ENCODE assay signal across 26 cellular contexts in the genomic region with DNA sequence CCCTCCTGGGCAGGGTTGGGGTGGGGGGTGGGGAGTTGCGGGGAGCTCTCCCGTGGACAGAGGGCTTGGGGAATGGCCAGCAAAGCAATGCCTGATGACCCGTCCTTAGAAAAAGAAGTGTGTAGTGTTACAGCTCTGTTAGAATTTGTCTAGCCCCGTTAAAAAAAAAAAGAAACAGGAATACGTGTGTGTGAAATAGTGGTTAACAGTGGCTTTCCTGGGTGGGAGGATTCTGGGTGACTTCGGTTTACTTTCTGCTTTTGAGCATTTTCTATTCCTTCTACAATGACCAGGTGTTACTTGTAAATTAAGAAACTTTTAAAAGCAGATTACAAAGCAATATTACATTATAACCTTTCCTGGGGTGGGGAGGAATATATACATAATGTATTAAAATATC. TPM values are rescaled to one million over a fixed set of nuclear protein-coding genes. Genes with fewer than 3 reads are reported as not detected.
A peak's percentile ranks its signal among the peaks of the same experiment; 100 is the strongest.
DNase-seq lines count a peak whose midpoint lies in the region; ATAC-seq, FAIRE-seq and TF ChIP-seq lines count a peak whose summit lies in the region.
"Had no signal": no experiment of that assay in that cellular context is flagged by ENCODE, and none has a peak within 500 bp of the region (broad histone marks: within the 10 kb centered on the region; RNA-seq: fewer than 3 reads in every experiment).

No MANE protein-coding gene starts in this region.

- no peak overlapping the region for H3K23ac ChIP-seq in neuronal stem cell (ENCODE audit: low read depth, low read length, poor library complexity)

- TF ChIP-seq RAD21 in GM12878 (IDR thresholded peaks at IDR 0.05; ENCODE audit: insufficient read depth, low read depth, low read length) = no peak

- H3K36me3 ChIP-seq in CD8-positive, alpha-beta memory T cell (ENCODE audit: insufficient read depth, low read length) = no peaks in the 10 kb centered on the region
- H3K36me3 ChIP-seq in GM12878 (ENCODE audit: control insufficient read depth in 2 of 2, insufficient read depth in 2 of 2, low read length in 1 of 2) (no peaks in the 10 kb centered on the region), uterus (no peaks in the 10 kb centered on the region), sigmoid colon (peaks cover 0 to 30% (median 6%) of the 10 kb centered on the region in 4 donors), neuronal stem cell (replicated peaks in 1 of 2; ENCODE audit: control insufficient read depth in 2 of 2, insufficient read depth in 2 of 2, low read length in 2 of 2) (peaks cover 0 to 36% of the 10 kb centered on the region in 2 donors)

- H3K9ac ChIP-seq in GM12878 (ENCODE audit: control insufficient read depth, insufficient read depth, low read length) (no peak overlapping the region), neuronal stem cell (ENCODE audit: low read depth, low read length, poor library complexity) (no peak overlapping the region)
- H3K9ac ChIP-seq: BLaER1 had no signal

- H3K27ac ChIP-seq in CD8-positive, alpha-beta memory T cell (ENCODE audit: low read depth, low read length) = no peak overlapping the region
- no peak overlapping the region for H3K27ac ChIP-seq in GM12878 (ENCODE audit: control insufficient read depth, insufficient read depth)
- peak overlapping the region; percentile 47 to 50 for H3K27ac ChIP-seq in uterus
- peak overlapping the region in 1 of 4 donors; percentile 31 for H3K27ac ChIP-seq in sigmoid colon
- H3K27ac ChIP-seq in neuronal stem cell (replicated peaks; ENCODE audit: low read length) = no peak overlapping the region
- H3K27ac ChIP-seq: RWPE1 had no signal

- FAIRE-seq in GM12878 (lab: Jason Lieb, UNC) = no peak
- FAIRE-seq: A204.1, GM12891 had no signal

- H3K18ac ChIP-seq in neuronal stem cell (ENCODE audit: low read length) = no peak overlapping the region

- H3K27ac Mint-ChIP-seq in CD8-positive, alpha-beta memory T cell = peak overlapping the region; percentile 7 to 84 (median 56)
- peak overlapping the region; percentile 66 to 91 (median 87) for H3K27ac Mint-ChIP-seq in immature natural killer cell
- H3K27ac Mint-ChIP-seq: CD4-positive, CD25-positive, alpha-beta regulatory T cell; HFFc6 had no signal

- no peaks in the 10 kb centered on the region for H3K79me2 ChIP-seq in GM12878 (ENCODE audit: control insufficient read depth, insufficient read depth, low read length)

- H3K14ac ChIP-seq in neuronal stem cell (ENCODE audit: low read length) = no peak overlapping the region

- peak in 1 of 5 donors; percentile 44 for DNase-seq in CD8-positive, alpha-beta memory T cell
- no peak for DNase-seq in GM12878 (ENCODE audit: low read depth, low spot score)
- DNase-seq in immature natural killer cell = peak; percentile 71 to 75 (median 74)
- DNase-seq in uterus = no peak
- no peak for DNase-seq in sigmoid colon
- DNase-seq in neuronal stem cell (ENCODE audit: low spot score) = no peak
- no peak for DNase-seq in OCI-M1 (lab: John Stamatoyannopoulos, UW)
- DNase-seq: CD4-positive, CD25-positive, alpha-beta regulatory T cell; DMS79; EL; GDM1; GOT3; HFFc6; KBM-7; MG63; NCI-H2029; NCI-H526; NCI-H82; SHP77 had no signal

- intact Hi-C loops in GM12878 (cut with micrococcal nuclease; ENCODE audit: unreplicated experiment) = no loop called here
- intact Hi-C loops in uterus (cut with DNase I; ENCODE audit: low total_unique reads) = no loop called here
- intact Hi-C loops in sigmoid colon (cut with DNase I) = no loop called here

- in situ Hi-C loops in GM12878 (cut with MboI) = no loop called here

- H2BK12ac ChIP-seq in neuronal stem cell (ENCODE audit: low read length) = no peak overlapping the region

- no peak overlapping the region for H3K4ac ChIP-seq in neuronal stem cell (ENCODE audit: low read length)

- H2AFZ ChIP-seq in GM12878 (ENCODE audit: control insufficient read depth, low read depth, low read length) (no peak overlapping the region), neuronal stem cell (ENCODE audit: low read length) (no peak overlapping the region)

- no peak overlapping the region for H2BK120ac ChIP-seq in neuronal stem cell (ENCODE audit: low read depth, low read length)

- peaks cover 31 to 41% (median 33%) of the 10 kb centered on the region in 3 donors for H3K4me1 Mint-ChIP-seq in CD8-positive, alpha-beta memory T cell
- H3K4me1 Mint-ChIP-seq in immature natural killer cell = peaks cover 53 to 55% of the 10 kb centered on the region in 2 donors
- H3K4me1 Mint-ChIP-seq: CD4-positive, CD25-positive, alpha-beta regulatory T cell had no signal

- no peak overlapping the region for H4K91ac ChIP-seq in neuronal stem cell (ENCODE audit: low read depth, low read length, poor library complexity)

- no peak for ATAC-seq in GM12878

- no peak for TF ChIP-seq EP300 in GM12878 (IDR thresholded peaks at IDR 0.05; ENCODE audit: borderline replicate concordance in 1 of 2, control insufficient read depth in 1 of 2, low read depth in 2 of 2, low read length in 2 of 2)
- no peak for TF ChIP-seq EP300 in sigmoid colon (IDR thresholded peaks at IDR 0.05)

- H3K4me1 ChIP-seq in CD8-positive, alpha-beta memory T cell (ENCODE audit: insufficient read depth, low read length) = peaks cover 13% of the 10 kb centered on the region
- no peaks in the 10 kb centered on the region for H3K4me1 ChIP-seq in GM12878 (ENCODE audit: control insufficient read depth, insufficient read depth, low read length)
- H3K4me1 ChIP-seq in uterus = peaks cover 7 to 33% of the 10 kb centered on the region in 2 donors
- peaks cover 0 to 32% (median 19%) of the 10 kb centered on the region in 4 donors for H3K4me1 ChIP-seq in sigmoid colon
- peaks cover 0 to 5% of the 10 kb centered on the region in 2 donors for H3K4me1 ChIP-seq in neuronal stem cell (ENCODE audit: control insufficient read depth in 2 of 2, insufficient read depth in 1 of 2, low read depth in 1 of 2, low read length in 2 of 2)
- H3K4me1 ChIP-seq: HAP-1 had no signal

- 25% methylated on average over 2 of the region's 6 CpGs for WGBS in GM12878 (ENCODE audit: insufficient coverage, insufficient replicate concordance, low lambda C conversion rate, missing lambda C conversion rate)
- WGBS in sigmoid colon, 2 donors = 66% methylated on average over 6 of the region's 6 CpGs
- no CpG with 5 or more reads among the region's 6 CpGs for WGBS in neuronal stem cell (ENCODE audit: extremely low coverage in 2 of 2, insufficient read length in 2 of 2, insufficient replicate concordance in 1 of 2), 2 donors

- TF ChIP-seq CTCF in GM12878 (IDR thresholded peaks at IDR 0.05 in 2 of 3, conservative IDR thresholded peaks at IDR 0.05 in 1 of 3; ENCODE audit: control insufficient read depth in 2 of 3, extremely low read depth in 1 of 3, insufficient read depth in 1 of 3, low read depth in 3 of 3, low read length in 3 of 3) (no peak), uterus (IDR thresholded peaks at IDR 0.05) (no peak), sigmoid colon (IDR thresholded peaks at IDR 0.05) (no peak)

- H3K36me3 Mint-ChIP-seq in CD8-positive, alpha-beta memory T cell = peaks cover 0 to 33% (median 2%) of the 10 kb centered on the region in 3 donors
- H3K36me3 Mint-ChIP-seq in immature natural killer cell = peaks cover 12 to 16% (median 15%) of the 10 kb centered on the region in 3 donors
- H3K36me3 Mint-ChIP-seq: CD4-positive, CD25-positive, alpha-beta regulatory T cell had no signal

- SMC1A ChIA-PET in GM12878 (lab: Charles Lee; ENCODE audit: uncharacterized antibody, unreplicated experiment) = no interaction called here

- H3K4me3 Mint-ChIP-seq in CD8-positive, alpha-beta memory T cell = peak overlapping the region; percentile 8 to 71 (median 45)
- H3K4me3 Mint-ChIP-seq in immature natural killer cell = peak overlapping the region; percentile 54 to 85 (median 68)
- H3K4me3 Mint-ChIP-seq: CD4-positive, CD25-positive, alpha-beta regulatory T cell; HFFc6 had no signal

- H3K79me1 ChIP-seq in neuronal stem cell (ENCODE audit: low read depth, low read length) = no peaks in the 10 kb centered on the region

- no peaks in the 10 kb centered on the region for H3K9me3 ChIP-seq in CD8-positive, alpha-beta memory T cell (ENCODE audit: low read length)
- no peaks in the 10 kb centered on the region for H3K9me3 ChIP-seq in GM12878 (replicated peaks; ENCODE audit: control insufficient read depth, insufficient read depth, low read length)
- H3K9me3 ChIP-seq in uterus = no peaks in the 10 kb centered on the region
- H3K9me3 ChIP-seq in sigmoid colon = no peaks in the 10 kb centered on the region
- no peaks in the 10 kb centered on the region for H3K9me3 ChIP-seq in neuronal stem cell (replicated peaks in 1 of 2; ENCODE audit: control insufficient read depth in 2 of 2, insufficient read depth in 1 of 2, low read depth in 1 of 2, low read length in 2 of 2)
- H3K9me3 ChIP-seq: BLaER1, HAP-1, MG63 had no signal

- no peak overlapping the region for H4K8ac ChIP-seq in neuronal stem cell (ENCODE audit: low read depth, low read length)

- no peaks in the 10 kb centered on the region for H3K27me3 Mint-ChIP-seq in CD8-positive, alpha-beta memory T cell
- H3K27me3 Mint-ChIP-seq in immature natural killer cell (ENCODE audit: low read depth in 3 of 3) = peaks cover 13 to 20% (median 15%) of the 10 kb centered on the region in 3 donors
- H3K27me3 Mint-ChIP-seq: CD4-positive, CD25-positive, alpha-beta regulatory T cell had no signal

- RAD21 ChIA-PET in GM12878 (lab: Charles Lee; ENCODE audit: unreplicated experiment) = interaction anchor here (1.7 kb wide), 1 partner anchor 78 kb away, joined by 4 read pairs; no protein-coding TSS in a partner anchor

- no peaks in the 10 kb centered on the region for H3K9me3 Mint-ChIP-seq in CD8-positive, alpha-beta memory T cell
- H3K9me3 Mint-ChIP-seq in immature natural killer cell = no peaks in the 10 kb centered on the region
- H3K9me3 Mint-ChIP-seq: CD4-positive, CD25-positive, alpha-beta regulatory T cell; HFFc6 had no signal

- H3K4me3 ChIP-seq in CD8-positive, alpha-beta memory T cell (ENCODE audit: low read length) = no peak overlapping the region
- no peak overlapping the region for H3K4me3 ChIP-seq in GM12878
- H3K4me3 ChIP-seq in uterus = no peak overlapping the region
- no peak overlapping the region for H3K4me3 ChIP-seq in sigmoid colon
- no peak overlapping the region for H3K4me3 ChIP-seq in neuronal stem cell (ENCODE audit: low read length in 2 of 2)
- H3K4me3 ChIP-seq: BLaER1, HAP-1, MG63 had no signal

- no peak overlapping the region for H3K4me2 ChIP-seq in GM12878 (ENCODE audit: control insufficient read depth, insufficient read depth)
- no peak overlapping the region for H3K4me2 ChIP-seq in neuronal stem cell (ENCODE audit: insufficient read depth, low read length, poor library complexity, severe bottlenecking)
- H3K4me2 ChIP-seq: BLaER1 had no signal

- no peak overlapping the region for H2AK5ac ChIP-seq in neuronal stem cell (ENCODE audit: low read depth, low read length)

- no peak overlapping the region for H2BK5ac ChIP-seq in neuronal stem cell (ENCODE audit: low read length)

- no peaks in the 10 kb centered on the region for H4K20me1 ChIP-seq in GM12878 (ENCODE audit: control insufficient read depth, insufficient read depth)
- H4K20me1 ChIP-seq: BLaER1 had no signal

- TF ChIP-seq POLR2A in GM12878 (IDR thresholded peaks at IDR 0.05; ENCODE audit: low read depth, low read length) (no peak), uterus (IDR thresholded peaks at IDR 0.05) (no peak), sigmoid colon (IDR thresholded peaks at IDR 0.05) (no peak)

- H2BK15ac ChIP-seq in neuronal stem cell (ENCODE audit: low read length) = no peak overlapping the region

- H3K27me3 ChIP-seq in CD8-positive, alpha-beta memory T cell (ENCODE audit: insufficient read depth, low read length, poor library complexity, severe bottlenecking) = no peaks in the 10 kb centered on the region
- H3K27me3 ChIP-seq in GM12878 (replicated peaks in 1 of 2; ENCODE audit: control insufficient read depth in 2 of 2, insufficient read depth in 2 of 2, low read length in 1 of 2) (no peaks in the 10 kb centered on the region), uterus (no peaks in the 10 kb centered on the region), sigmoid colon (no peaks in the 10 kb centered on the region), neuronal stem cell (ENCODE audit: control insufficient read depth in 3 of 3, insufficient read depth in 3 of 3, low read depth in 1 of 3, low read length in 3 of 3) (no peaks in the 10 kb centered on the region)
- H3K27me3 ChIP-seq: BLaER1, MG63 had no signal

- POLR2A ChIA-PET in CD8-positive, alpha-beta memory T cell (lab: Charles Lee) = interaction anchor here (0.5 kb wide), 1 partner anchor 9 kb away, joined by 3 read pairs; no protein-coding TSS in a partner anchor
- POLR2A ChIA-PET in GM12878 (lab: Charles Lee) = no interaction called here

- no TSS peak for BruUV-seq in GM12878 (replicated peaks; lab: Mats Ljungman, UMichigan)

- CTCF ChIA-PET in CD8-positive, alpha-beta memory T cell (lab: Charles Lee) = interaction anchor here (1.4 to 1.6 kb wide), 2 partner anchors 9 to 127 kb away, joined by 3 to 5 read pairs; no protein-coding TSS in a partner anchor
- CTCF ChIA-PET in GM12878 (lab: Yijun Ruan, JAX) = no interaction called here

RNA-seq across cellular contexts. Expression of gene H1-8, which starts 25.0 kb away (rescaled TPM):
- not detected for total RNA-seq in CD8-positive, alpha-beta memory T cell
- polyA plus RNA-seq in CD8-positive, alpha-beta memory T cell = not detected
- total RNA-seq in GM12878 (2013; cell fraction: nucleolus; rRNA removed) = not detected in 2 replicates
- not detected in 2 replicates for total RNA-seq in GM12878 (2014; rRNA removed)
- total RNA-seq in GM12878 (2014; rRNA removed; fragmentation: Illumina TruSeq; extraction: Trizol) = not detected in 2 replicates
- not detected in 2 replicates for total RNA-seq in GM12878 (2021)
- not detected for polyA plus RNA-seq in GM12878 (2011; ENCODE audit: low read depth)
- polyA plus RNA-seq in GM12878 (2011; rRNA removed) = not detected in 2 replicates
- polyA plus RNA-seq in GM12878 (2011; cell fraction: cytosol; rRNA removed) = not detected in 2 replicates
- not detected in 2 replicates for polyA plus RNA-seq in GM12878 (2011; cell fraction: nucleus; rRNA removed)
- polyA plus RNA-seq in GM12878 (2012) = not detected in 2 replicates
- not detected in 2 replicates for polyA plus RNA-seq in GM12878 (2014; fragmentation: Illumina TruSeq; extraction: Trizol)
- polyA plus RNA-seq in GM12878 (2014; fragmentation: Nextera tagmentation; extraction: Ambion mirVana) = not detected
- not detected in 2 replicates for polyA plus RNA-seq in GM12878 (2014; rRNA removed)
- not detected for polyA plus RNA-seq in GM12878 (2016; fragmentation: Nextera tagmentation; extraction: Ambion mirVana)
- polyA minus RNA-seq in GM12878 (2011; rRNA and poly(A)+ RNA removed) = not detected in 2 replicates
- polyA minus RNA-seq in GM12878 (2011; cell fraction: cytosol; rRNA and poly(A)+ RNA removed) = not detected in 2 replicates
- polyA minus RNA-seq in GM12878 (2011; cell fraction: nucleus; rRNA and poly(A)+ RNA removed) = not detected in 2 replicates
- polyA plus RNA-seq in immature natural killer cell = not detected
- not detected for total RNA-seq in uterus
- total RNA-seq in sigmoid colon = not detected
- not detected for polyA plus RNA-seq in sigmoid colon
- polyA plus RNA-seq in neuronal stem cell (2013, experiment 1 of 2) = not detected
- not detected for polyA plus RNA-seq in neuronal stem cell (2013, experiment 2 of 2)
- total RNA-seq: CD4-positive, CD25-positive, alpha-beta regulatory T cell; HFFc6; SK-MEL-5 had no signal
- polyA plus RNA-seq: AG04450; CD4-positive, CD25-positive, alpha-beta regulatory T cell had no signal

RNA-seq across cellular contexts. Expression of gene PLXND1, which starts 38.5 kb away (rescaled TPM):
- total RNA-seq in CD8-positive, alpha-beta memory T cell = 10 to 100 TPM; 12.1 to 15.2 TPM
- polyA plus RNA-seq in CD8-positive, alpha-beta memory T cell = 17.3 TPM
- 1.1 and 1.7 TPM in 2 replicates for total RNA-seq in GM12878 (2013; cell fraction: nucleolus; rRNA removed)
- total RNA-seq in GM12878 (2014; rRNA removed) = 0.16 TPM in 1 of 2 replicates, not detected in the other
- not detected in 2 replicates for total RNA-seq in GM12878 (2014; rRNA removed; fragmentation: Illumina TruSeq; extraction: Trizol)
- 0.66 and 2.3 TPM in 2 replicates for total RNA-seq in GM12878 (2021)
- 0.49 TPM for polyA plus RNA-seq in GM12878 (2011; ENCODE audit: low read depth)
- polyA plus RNA-seq in GM12878 (2011; rRNA removed) = 0.01 TPM in 1 of 2 replicates, not detected in the other
- 0.04 TPM in 1 of 2 replicates, not detected in the other for polyA plus RNA-seq in GM12878 (2011; cell fraction: cytosol; rRNA removed)
- 0.45 and 0.51 TPM in 2 replicates for polyA plus RNA-seq in GM12878 (2011; cell fraction: nucleus; rRNA removed)
- 0.29 and 0.51 TPM in 2 replicates for polyA plus RNA-seq in GM12878 (2012)
- polyA plus RNA-seq in GM12878 (2014; fragmentation: Illumina TruSeq; extraction: Trizol) = not detected in 2 replicates
- polyA plus RNA-seq in GM12878 (2014; fragmentation: Nextera tagmentation; extraction: Ambion mirVana) = not detected
- polyA plus RNA-seq in GM12878 (2014; rRNA removed) = 0.08 and 0.72 TPM in 2 replicates
- polyA plus RNA-seq in GM12878 (2016; fragmentation: Nextera tagmentation; extraction: Ambion mirVana) = not detected
- polyA minus RNA-seq in GM12878 (2011; rRNA and poly(A)+ RNA removed) = 0.44 and 0.46 TPM in 2 replicates
- polyA minus RNA-seq in GM12878 (2011; cell fraction: cytosol; rRNA and poly(A)+ RNA removed) = not detected in 2 replicates
- polyA minus RNA-seq in GM12878 (2011; cell fraction: nucleus; rRNA and poly(A)+ RNA removed) = not detected in 2 replicates
- 10 to 100 TPM in 1 of 3 donors, 1 to 10 TPM in 2; 3.1 to 30.2 (median 6.1) TPM for polyA plus RNA-seq in immature natural killer cell
- 100 to 1,000 TPM in 3 of 4 donors, 10 to 100 TPM in 1; 54.7 to 343 (median 121) TPM for total RNA-seq in uterus
- total RNA-seq in sigmoid colon = 10 to 100 TPM; 36.9 to 77.0 (median 61.8) TPM
- polyA plus RNA-seq in sigmoid colon = 10 to 100 TPM in 2 of 3 donors, 1 to 10 TPM in 1; 9.6 to 42.0 (median 15.7) TPM
- polyA plus RNA-seq in neuronal stem cell (2013, experiment 1 of 2) = 43.7 TPM
- polyA plus RNA-seq in neuronal stem cell (2013, experiment 2 of 2) = 41.8 TPM

RNA-seq across cellular contexts. Expression of gene RHO, which starts 39.5 kb away (rescaled TPM):
- total RNA-seq in CD8-positive, alpha-beta memory T cell = not detected
- not detected for polyA plus RNA-seq in CD8-positive, alpha-beta memory T cell
- total RNA-seq in GM12878 (2013; cell fraction: nucleolus; rRNA removed) = not detected in 2 replicates
- total RNA-seq in GM12878 (2014; rRNA removed) (not detected in 2 replicates), GM12878 (2014; rRNA removed; fragmentation: Illumina TruSeq; extraction: Trizol) (not detected in 2 replicates), GM12878 (2021) (not detected in 2 replicates), uterus (under 1 TPM in 1 of 4 donors, not detected in 3; 0.34 TPM), sigmoid colon (not detected)
- not detected for polyA plus RNA-seq in GM12878 (2011; ENCODE audit: low read depth)
- polyA plus RNA-seq in GM12878 (2011; rRNA removed) (not detected in 2 replicates), GM12878 (2014; fragmentation: Illumina TruSeq; extraction: Trizol) (not detected in 2 replicates), GM12878 (2014; fragmentation: Nextera tagmentation; extraction: Ambion mirVana) (not detected), GM12878 (2014; rRNA removed) (not detected in 2 replicates), GM12878 (2016; fragmentation: Nextera tagmentation; extraction: Ambion mirVana) (not detected), immature natural killer cell (not detected), sigmoid colon (not detected)
- not detected in 2 replicates for polyA plus RNA-seq in GM12878 (2011; cell fraction: cytosol; rRNA removed)
- not detected in 2 replicates for polyA plus RNA-seq in GM12878 (2011; cell fraction: nucleus; rRNA removed)
- polyA plus RNA-seq in GM12878 (2012) = not detected in 2 replicates
- polyA minus RNA-seq in GM12878 (2011; rRNA and poly(A)+ RNA removed) = not detected in 2 replicates
- polyA minus RNA-seq in GM12878 (2011; cell fraction: cytosol; rRNA and poly(A)+ RNA removed) = not detected in 2 replicates
- not detected in 2 replicates for polyA minus RNA-seq in GM12878 (2011; cell fraction: nucleus; rRNA and poly(A)+ RNA removed)
- 0.06 TPM for polyA plus RNA-seq in neuronal stem cell (2013, experiment 1 of 2)
- polyA plus RNA-seq in neuronal stem cell (2013, experiment 2 of 2) = 0.01 TPM
- total RNA-seq: CD4-positive, CD25-positive, alpha-beta regulatory T cell; HFFc6; SK-MEL-5 had no signal
- polyA plus RNA-seq: AG04450; CD4-positive, CD25-positive, alpha-beta regulatory T cell had no signal

Comparison
In these comparisons a context has a peak if more than half of its experiments do, and no peak if none do; other contexts are left out.
1. DNase-seq: peak in immature natural killer cell (3 of 3); none in GM12878 (single experiment), uterus (0 of 2), sigmoid colon (single experiment), neuronal stem cell (single experiment) and OCI-M1 (single experiment).
2. H3K27ac ChIP-seq: peak in uterus (2 of 2); none in CD8-positive, alpha-beta memory T cell (single experiment), GM12878 (single experiment) and neuronal stem cell (single experiment).